9 cellular contexts compared by ENCODE assay signal in the genomic region with DNA sequence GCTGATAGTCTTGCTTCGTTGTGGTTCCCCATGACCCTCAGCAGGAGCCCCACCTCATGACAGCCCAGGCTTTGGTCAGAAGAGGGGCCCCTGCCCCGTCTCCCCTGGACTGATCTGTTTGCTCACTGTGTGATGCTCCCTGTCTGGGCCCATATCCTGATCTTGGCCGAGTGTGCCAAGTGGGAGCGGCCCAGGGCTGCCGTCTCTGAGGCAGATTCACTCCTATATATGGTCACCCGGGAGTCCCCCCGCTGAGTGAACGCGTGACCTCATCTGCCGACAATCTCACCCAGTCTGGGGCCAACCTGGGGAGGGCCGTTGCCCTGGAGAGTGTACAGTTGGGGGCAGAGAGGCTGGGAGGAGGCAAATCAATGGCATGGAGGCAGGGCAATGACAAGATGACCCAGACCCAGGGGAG. TPM values are rescaled to one million over a fixed set of nuclear protein-coding genes. Genes with fewer than 3 reads are reported as not detected.
DNase-seq lines count a peak whose midpoint lies in the region; ATAC-seq, FAIRE-seq and TF ChIP-seq lines count a peak whose summit lies in the region.
"Had no signal": no experiment of that assay in that cellular context is flagged by ENCODE, and none has a peak within 500 bp of the region (broad histone marks: within the 10 kb centered on the region; RNA-seq: fewer than 3 reads in every experiment).

No MANE protein-coding gene starts in this region.

- CTCF ChIA-PET in Caco-2 (lab: Charles Lee) = interaction anchor here (0.6 kb wide), 1 partner anchor 24 kb away, joined by 3 read pairs; no protein-coding TSS in a partner anchor

- no peaks in the 10 kb centered on the region for H3K27me3 Mint-ChIP-seq in Caco-2 (ENCODE audit: insufficient read depth, unreplicated experiment)

- TF ChIP-seq CTCF in fibroblast of villous mesenchyme (IDR thresholded peaks at IDR 0.05; ENCODE audit: insufficient read depth, low read depth, low read length) (no peak), Caco-2 (IDR thresholded peaks at IDR 0.05; ENCODE audit: insufficient read depth in 1 of 2, low read depth in 1 of 2, low read length in 1 of 2, severe bottlenecking in 1 of 2, unreplicated experiment in 1 of 2) (no peak)

- no peak for FAIRE-seq in RCC 7860 (lab: Jason Lieb, UNC)

- H3K4me3 ChIP-seq in fibroblast of villous mesenchyme (ENCODE audit: low read depth, low read length) = no peak overlapping the region
- no peak overlapping the region for H3K4me3 ChIP-seq in Caco-2 (ENCODE audit: low read depth, low read length)

- no TSS peak for BruUV-seq in Caco-2 (replicated peaks; lab: Mats Ljungman, UMichigan)

- DNase-seq in Ammon's horn (ENCODE audit: low spot score) (peak; percentile 59), RCC 7860 (ENCODE audit: low spot score) (peak; percentile 92), fibroblast of villous mesenchyme (ENCODE audit: low read depth) (peak; percentile 89), non-pigmented ciliary epithelial cell (ENCODE audit: low read depth) (peak; percentile 45), Caco-2 (no peak), NAMALWA (ENCODE audit: low spot score) (no peak), Kasumi-1 (lab: John Stamatoyannopoulos, UW) (no peak)
- DNase-seq: T-helper 2 cell had no signal

- H3K9me3 ChIP-seq in Caco-2 = no peaks in the 10 kb centered on the region

- intact Hi-C loops in Caco-2 (cut with micrococcal nuclease; ENCODE audit: unreplicated experiment) = no loop called here

- no peak for ATAC-seq in GM21367 (IDR thresholded peaks at IDR 0.05; ENCODE audit: unreplicated experiment)

- no peaks in the 10 kb centered on the region for H3K4me1 ChIP-seq in Caco-2

- no peak overlapping the region for H3K4me3 Mint-ChIP-seq in Caco-2 (ENCODE audit: unreplicated experiment)

- H3K36me3 ChIP-seq in Caco-2 (ENCODE audit: control insufficient read depth, insufficient read depth, low read length) = no peaks in the 10 kb centered on the region

- H3K27me3 ChIP-seq in Caco-2 (replicated peaks; ENCODE audit: control insufficient read depth, insufficient read depth, low read length) = no peaks in the 10 kb centered on the region

- H3K9me3 Mint-ChIP-seq in Caco-2 (ENCODE audit: unreplicated experiment) = no peaks in the 10 kb centered on the region

- H3K27ac Mint-ChIP-seq in Caco-2 (ENCODE audit: unreplicated experiment) = no peak overlapping the region

- POLR2A ChIA-PET in Caco-2 (lab: Charles Lee) = no interaction called here

- no peaks in the 10 kb centered on the region for H3K36me3 Mint-ChIP-seq in Caco-2 (ENCODE audit: insufficient read depth, unreplicated experiment)

- no peaks in the 10 kb centered on the region for H3K4me1 Mint-ChIP-seq in Caco-2 (ENCODE audit: low read depth, unreplicated experiment)

RNA-seq across cellular contexts. Expression of gene PPIF, which starts 34.5 kb away (rescaled TPM):
- 32.9 and 42.7 TPM in 2 replicates for total RNA-seq in fibroblast of villous mesenchyme
- total RNA-seq in Caco-2 (2022) = 116 and 133 TPM in 2 replicates

Comparison
In these comparisons a context has a peak if more than half of its experiments do, and no peak if none do; other contexts are left out.
1. DNase-seq: peak in Ammon's horn (single experiment), RCC 7860 (single experiment), fibroblast of villous mesenchyme (single experiment) and non-pigmented ciliary epithelial cell (single experiment); none in Caco-2 (0 of 2), NAMALWA (single experiment) and Kasumi-1 (0 of 2).